ENCODE assay signal across 17 cellular contexts in the genomic region with DNA sequence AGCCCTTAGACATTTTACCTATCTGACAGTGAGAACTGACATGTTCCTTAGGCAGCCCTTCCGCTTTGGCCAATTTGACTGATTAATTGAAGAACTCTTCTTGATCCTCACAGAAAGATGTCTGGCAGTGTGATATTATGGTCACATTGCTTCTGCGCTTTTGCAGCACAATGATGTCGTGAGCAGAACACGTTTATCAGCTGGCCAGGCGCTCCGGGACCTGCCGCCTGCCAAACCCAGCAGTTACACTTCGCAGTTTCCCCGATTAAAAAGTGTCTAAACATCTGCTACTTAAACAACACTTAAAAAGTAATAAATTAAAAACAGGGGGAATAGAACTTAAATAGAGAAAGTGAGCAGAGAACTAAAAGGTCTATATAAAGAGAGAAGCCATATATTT.
DNase-seq lines count a peak whose midpoint lies in the region; ATAC-seq and TF ChIP-seq lines count a peak whose summit lies in the region.
"Had no signal": no experiment of that assay in that cellular context is flagged by ENCODE, and none has a peak within 500 bp of the region (broad histone marks: within the 10 kb centered on the region; RNA-seq: fewer than 3 reads in every experiment).

No MANE protein-coding gene starts in this region.

- TF ChIP-seq CTCF in VCaP (conservative IDR thresholded peaks at IDR 0.05) (no peak), thoracic aorta (IDR thresholded peaks at IDR 0.05) (no peak)

- no peaks in the 10 kb centered on the region for H3K9me3 ChIP-seq in thoracic aorta
- H3K9me3 ChIP-seq: BLaER1 had no signal

- intact Hi-C loops in left cardiac atrium (cut with DNase I), result no loop called here

- peak overlapping the region; percentile 54 for H3K4me3 ChIP-seq in thoracic aorta
- H3K4me3 ChIP-seq: BLaER1, GM12878 had no signal

- H3K27me3 ChIP-seq in thoracic aorta (replicated peaks; ENCODE audit: insufficient read depth), result no peaks in the 10 kb centered on the region
- H3K27me3 ChIP-seq: BLaER1 had no signal

- H3K36me3 ChIP-seq in thoracic aorta, result no peaks in the 10 kb centered on the region
- H3K36me3 ChIP-seq: BLaER1 had no signal

- ATAC-seq in left cardiac atrium (no peak), thoracic aorta (ENCODE audit: insufficient number of reproducible peaks, low FRiP score, low read depth) (no peak)
- ATAC-seq: GM12878, HCT116 had no signal

- H3K27ac ChIP-seq in VCaP, result peak overlapping the region; percentile 32; the same call in 1 of the 2 replicates
- H3K27ac ChIP-seq in thoracic aorta, result peak overlapping the region in 1 of 2 donors; percentile 16
- H3K27ac ChIP-seq: BLaER1, HL-60 had no signal

- H3K4me1 ChIP-seq in thoracic aorta (ENCODE audit: control insufficient read depth in 1 of 2, low read depth in 2 of 2), result peaks cover 0 to 5% of the 10 kb centered on the region in 2 donors
- H3K4me1 ChIP-seq: BLaER1 had no signal

- peak in 2 of 3 experiments; percentile 15 to 46 for DNase-seq in NCI-H1417 (lab: John Stamatoyannopoulos, UW)
- no peak for DNase-seq in NCI-H1417 treated with DMSO at 0.1 percent for 48 hours (lab: John Stamatoyannopoulos, UW)
- peak; percentile 34 for DNase-seq in left cardiac atrium
- no peak for DNase-seq in thoracic aorta (ENCODE audit: low spot score)
- DNase-seq in OCI-M1 (lab: John Stamatoyannopoulos, UW), result no peak
- DNase-seq in NCI-H2227 (lab: John Stamatoyannopoulos, UW; ENCODE audit: unreplicated experiment), result no peak
- DNase-seq: 8988T; CD4-positive, alpha-beta memory T cell; DMS79 treated with DMSO at 0.1 percent for 48 hours; GOT3; H7; HFFc6 had no signal

Comparison
In these comparisons a context has a peak if more than half of its experiments do, and no peak if none do; other contexts are left out.
1. DNase-seq: peak in NCI-H1417 (2 of 3) and left cardiac atrium (single experiment); none in NCI-H1417 treated with DMSO at 0.1 percent for 48 hours (single experiment), thoracic aorta (single experiment), OCI-M1 (single experiment) and NCI-H2227 (single experiment).